1 cellular context compared by ENCODE assay signal in the genomic region with DNA sequence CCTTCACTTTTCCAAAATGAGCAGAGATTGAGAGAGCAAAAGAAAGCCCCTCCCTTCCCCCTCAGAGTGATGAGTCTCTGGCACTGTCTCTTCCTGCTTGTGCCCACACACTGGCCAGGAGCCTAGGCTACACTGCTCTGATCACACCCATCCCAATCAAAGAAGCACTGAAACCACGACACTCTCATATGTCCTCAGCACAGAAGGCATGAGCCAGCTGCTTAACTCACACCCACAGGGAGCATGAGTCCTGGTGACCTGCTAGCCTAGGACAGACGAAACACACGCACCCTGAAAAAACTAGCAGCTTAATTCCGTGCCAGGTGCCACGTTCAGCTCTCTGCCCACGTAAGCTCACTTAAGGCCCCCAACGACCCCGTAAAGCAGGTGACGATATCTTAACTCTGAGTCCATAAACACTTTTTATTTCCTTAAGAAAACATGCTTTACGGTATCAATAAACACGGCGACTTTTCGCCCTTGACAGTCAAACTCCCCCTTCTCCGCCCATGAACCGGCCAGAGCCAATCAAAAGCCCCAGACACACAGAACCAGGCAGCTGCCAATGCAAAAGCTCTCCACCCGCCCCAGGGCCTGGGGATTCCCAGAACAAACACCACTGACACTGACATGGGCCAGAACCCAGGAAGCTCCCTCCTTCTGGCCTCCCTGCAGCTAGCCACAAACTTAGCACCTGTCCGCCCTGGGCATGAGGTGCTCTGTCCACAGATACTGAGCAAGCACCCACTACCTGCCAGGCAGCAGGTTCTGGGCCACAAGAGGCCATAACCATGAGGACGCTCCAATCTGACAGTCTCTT.
TF ChIP-seq lines count a peak whose summit lies in the region.

No MANE protein-coding gene starts in this region.

TF ChIP-seq in GM12878, 131 proteins besides CTCF, POLR2A, EP300 and RAD21:
- TF ChIP-seq STAT3 (IDR thresholded peaks at IDR 0.05; ENCODE audit: low read depth, low read length), result no peak
- TF ChIP-seq ZSCAN29 (IDR thresholded peaks at IDR 0.05), result no peak
- TF ChIP-seq, protein P1, sequence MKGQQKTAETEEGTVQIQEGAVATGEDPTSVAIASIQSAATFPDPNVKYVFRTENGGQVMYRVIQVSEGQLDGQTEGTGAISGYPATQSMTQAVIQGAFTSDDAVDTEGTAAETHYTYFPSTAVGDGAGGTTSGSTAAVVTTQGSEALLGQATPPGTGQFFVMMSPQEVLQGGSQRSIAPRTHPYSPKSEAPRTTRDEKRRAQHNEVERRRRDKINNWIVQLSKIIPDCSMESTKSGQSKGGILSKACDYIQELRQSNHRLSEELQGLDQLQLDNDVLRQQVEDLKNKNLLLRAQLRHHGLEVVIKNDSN (IDR thresholded peaks at IDR 0.05; ENCODE audit: borderline replicate concordance, extremely low read length, insufficient read depth, low read depth, low read length), result no peak
- TF ChIP-seq, protein P2, sequence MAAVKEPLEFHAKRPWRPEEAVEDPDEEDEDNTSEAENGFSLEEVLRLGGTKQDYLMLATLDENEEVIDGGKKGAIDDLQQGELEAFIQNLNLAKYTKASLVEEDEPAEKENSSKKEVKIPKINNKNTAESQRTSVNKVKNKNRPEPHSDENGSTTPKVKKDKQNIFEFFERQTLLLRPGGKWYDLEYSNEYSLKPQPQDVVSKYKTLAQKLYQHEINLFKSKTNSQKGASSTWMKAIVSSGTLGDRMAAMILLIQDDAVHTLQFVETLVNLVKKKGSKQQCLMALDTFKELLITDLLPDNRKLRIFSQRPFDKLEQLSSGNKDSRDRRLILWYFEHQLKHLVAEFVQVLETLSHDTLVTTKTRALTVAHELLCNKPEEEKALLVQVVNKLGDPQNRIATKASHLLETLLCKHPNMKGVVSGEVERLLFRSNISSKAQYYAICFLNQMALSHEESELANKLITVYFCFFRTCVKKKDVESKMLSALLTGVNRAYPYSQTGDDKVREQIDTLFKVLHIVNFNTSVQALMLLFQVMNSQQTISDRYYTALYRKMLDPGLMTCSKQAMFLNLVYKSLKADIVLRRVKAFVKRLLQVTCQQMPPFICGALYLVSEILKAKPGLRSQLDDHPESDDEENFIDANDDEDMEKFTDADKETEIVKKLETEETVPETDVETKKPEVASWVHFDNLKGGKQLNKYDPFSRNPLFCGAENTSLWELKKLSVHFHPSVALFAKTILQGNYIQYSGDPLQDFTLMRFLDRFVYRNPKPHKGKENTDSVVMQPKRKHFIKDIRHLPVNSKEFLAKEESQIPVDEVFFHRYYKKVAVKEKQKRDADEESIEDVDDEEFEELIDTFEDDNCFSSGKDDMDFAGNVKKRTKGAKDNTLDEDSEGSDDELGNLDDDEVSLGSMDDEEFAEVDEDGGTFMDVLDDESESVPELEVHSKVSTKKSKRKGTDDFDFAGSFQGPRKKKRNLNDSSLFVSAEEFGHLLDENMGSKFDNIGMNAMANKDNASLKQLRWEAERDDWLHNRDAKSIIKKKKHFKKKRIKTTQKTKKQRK (IDR thresholded peaks at IDR 0.05; ENCODE audit: low read depth, low read length), result no peak
- TF ChIP-seq MEF2A (IDR thresholded peaks at IDR 0.05; ENCODE audit: insufficient read depth, low read depth, low read length), result no peak
- no peak for TF ChIP-seq SUPT20H (IDR thresholded peaks at IDR 0.05; ENCODE audit: borderline replicate concordance, control insufficient read depth, low read depth, low read length)
- no peak for TF ChIP-seq POLR2AphosphoS5 (IDR thresholded peaks at IDR 0.05; ENCODE audit: low read length)
- TF ChIP-seq NR2F1 (conservative IDR thresholded peaks at IDR 0.05), result peak; percentile 40; the same call in 1 of the 2 replicates
- TF ChIP-seq CHD1 (IDR thresholded peaks at IDR 0.05; ENCODE audit: low read depth, low read length), result no peak
- no peak for TF ChIP-seq RFX5 (IDR thresholded peaks at IDR 0.05; ENCODE audit: low read depth, low read length)
- TF ChIP-seq TAF1 (IDR thresholded peaks at IDR 0.05; ENCODE audit: borderline replicate concordance, low read depth, low read length), result no peak
- no peak for TF ChIP-seq HDAC2 (IDR thresholded peaks at IDR 0.05)
- no peak for TF ChIP-seq ATF2 (IDR thresholded peaks at IDR 0.05; ENCODE audit: low read length)
- peak; percentile 42 for TF ChIP-seq PKNOX1 (IDR thresholded peaks at IDR 0.05)
- no peak for TF ChIP-seq EZH2 (IDR thresholded peaks at IDR 0.05; ENCODE audit: borderline replicate concordance, control insufficient read depth, low read depth, low read length)
- TF ChIP-seq MLLT1 (IDR thresholded peaks at IDR 0.05), result peak; percentile 94
- TF ChIP-seq MYC (IDR thresholded peaks at IDR 0.05; ENCODE audit: insufficient read depth, insufficient read length, insufficient replicate concordance, low read length, severe bottlenecking), result no peak
- TF ChIP-seq IKZF1 (conservative IDR thresholded peaks at IDR 0.05), result 0 out of 2 replicates have a peak, but pooled peaks have one; percentile 15
- no peak for TF ChIP-seq IKZF2 (IDR thresholded peaks at IDR 0.05)
- TF ChIP-seq YY1 (IDR thresholded peaks at IDR 0.05; ENCODE audit: low read depth, low read length), result no peak
- TF ChIP-seq RCOR1 (conservative IDR thresholded peaks at IDR 0.05; ENCODE audit: low read depth, low read length), result no peak
- TF ChIP-seq SMAD5 (IDR thresholded peaks at IDR 0.05; ENCODE audit: low read depth), result no peak
- 0 out of 2 replicates have a peak, but pooled peaks have one; percentile 19 for TF ChIP-seq GATAD2B (conservative IDR thresholded peaks at IDR 0.05; ENCODE audit: low read depth)
- TF ChIP-seq SIX5 (IDR thresholded peaks at IDR 0.05; ENCODE audit: low read depth, low read length, severe bottlenecking), result no peak
- no peak for TF ChIP-seq RAD51 (IDR thresholded peaks at IDR 0.05)
- TF ChIP-seq LARP7 (IDR thresholded peaks at IDR 0.05), result no peak
TF ChIP-seq in GM12878: peak in this region for 5.
